12 cellular contexts compared by ENCODE assay signal in genomic region chr1:205933672-205934618, GRCh38. TPM values are rescaled to one million over a fixed set of nuclear protein-coding genes. Genes with fewer than 3 reads are reported as not detected.
DNase-seq lines count a peak whose midpoint lies in the region; ATAC-seq, FAIRE-seq and TF ChIP-seq lines count a peak whose summit lies in the region.
"Had no signal": no experiment of that assay in that cellular context is flagged by ENCODE, and none has a peak within 500 bp of the region (broad histone marks: within the 10 kb centered on the region; RNA-seq: fewer than 3 reads in every experiment).

No MANE protein-coding gene starts in this region.

- H3K4me3 ChIP-seq in skeletal muscle satellite cell (ENCODE audit: low read length), result no peak overlapping the region
- H3K4me3 ChIP-seq in small intestine (ENCODE audit: low read depth in 1 of 2, low read length in 2 of 2), result no peak overlapping the region

- no peaks in the 10 kb centered on the region for H3K36me3 Mint-ChIP-seq in T-cell

- TF ChIP-seq CTCF in foreskin keratinocyte (conservative IDR thresholded peaks at IDR 0.05), result no peak

- H3K27me3 ChIP-seq in foreskin keratinocyte, result peaks cover 17% of the 10 kb centered on the region
- peaks cover 32% of the 10 kb centered on the region for H3K27me3 ChIP-seq in skeletal muscle satellite cell (ENCODE audit: control insufficient read depth, insufficient read depth, low read length)
- H3K27me3 ChIP-seq in small intestine (ENCODE audit: control insufficient read depth in 2 of 2, insufficient read depth in 2 of 2, low read length in 2 of 2), result peaks cover 0 to 2% of the 10 kb centered on the region in 2 donors

- H3K4me2 ChIP-seq in skeletal muscle satellite cell (ENCODE audit: low read length), result peak overlapping the region; percentile 16

- H3K4me3 Mint-ChIP-seq in T-cell, result no peak overlapping the region
- H3K4me3 Mint-ChIP-seq: IgD-negative memory B cell; T-helper 2 cell treated with Interferon-gamma antibody and Interleukin-4, amounts not matched to agents 5 μg/mL and 100 μg/mL, for 36 hours had no signal

- H3K9me3 Mint-ChIP-seq in T-cell, result no peaks in the 10 kb centered on the region
- H3K9me3 Mint-ChIP-seq: IgD-negative memory B cell; T-helper 2 cell treated with Interferon-gamma antibody and Interleukin-4, amounts not matched to agents 5 μg/mL and 100 μg/mL, for 36 hours had no signal

- no peak for FAIRE-seq in H54 (lab: Jason Lieb, UNC)
- no peak for FAIRE-seq in small intestine (lab: Jason Lieb, UNC)

- DNase-seq in H54 (ENCODE audit: insufficient read length, low spot score) (peak; percentile 84), SKM-1 (lab: John Stamatoyannopoulos, UW; ENCODE audit: unreplicated experiment) (peak; percentile 43), foreskin keratinocyte (peak in 1 of 2 donors; percentile 63), small intestine (no peak), T-cell (no peak)
- no peak for DNase-seq in activated CD8-positive, alpha-beta memory T cell treated with anti-CD3 and anti-CD28 coated beads for 24 hours
- DNase-seq: stimulated activated naive CD4-positive, alpha-beta T cell treated with Interleukin-2 at 50 U/mL for 16 hours had no signal

- H3K4me1 Mint-ChIP-seq in T-cell, result no peaks in the 10 kb centered on the region
- H3K4me1 Mint-ChIP-seq: IgD-negative memory B cell had no signal

- peaks cover 40 to 44% of the 10 kb centered on the region in 2 donors for H3K27me3 Mint-ChIP-seq in T-cell

- no peak overlapping the region for H3K27ac Mint-ChIP-seq in T-cell
- H3K27ac Mint-ChIP-seq: T-helper 2 cell treated with Interferon-gamma antibody and Interleukin-4, amounts not matched to agents 5 μg/mL and 100 μg/mL, for 36 hours had no signal

- peak; percentile 39 for ATAC-seq in foreskin keratinocyte
- ATAC-seq in GM19463 (IDR thresholded peaks at IDR 0.05; ENCODE audit: unreplicated experiment), result no peak
- no peak for ATAC-seq in T-cell (replicated peaks in 1 of 4)

- 49 to 53% (median 50%) methylated on average over 7 of the region's 7 CpGs for WGBS in small intestine, 3 donors

- H3K9ac ChIP-seq in skeletal muscle satellite cell (ENCODE audit: low read depth, low read length), result no peak overlapping the region

- no peak overlapping the region for H3K27ac ChIP-seq in foreskin keratinocyte
- peak overlapping the region in 1 of 2 donors; percentile 21 for H3K27ac ChIP-seq in small intestine (ENCODE audit: low read depth in 1 of 2, low read length in 1 of 2)
- H3K27ac ChIP-seq: neutrophil had no signal

- H3K4me1 ChIP-seq in foreskin keratinocyte (peaks cover 10% of the 10 kb centered on the region), skeletal muscle satellite cell (ENCODE audit: control insufficient read depth, insufficient read depth, low read length) (peaks cover 27% of the 10 kb centered on the region), small intestine (ENCODE audit: control insufficient read depth in 2 of 2, insufficient read depth in 1 of 2, low read depth in 1 of 2, low read length in 1 of 2) (no peaks in the 10 kb centered on the region)

- no peaks in the 10 kb centered on the region for H3K9me3 ChIP-seq in skeletal muscle satellite cell (replicated peaks; ENCODE audit: low read length)
- no peaks in the 10 kb centered on the region for H3K9me3 ChIP-seq in small intestine (ENCODE audit: control insufficient read depth, low read depth)
- H3K9me3 ChIP-seq: neutrophil had no signal

- TF ChIP-seq POLR2A in H54 (IDR thresholded peaks at IDR 0.05; ENCODE audit: low read depth, low read length), result no peak

- POLR2A ChIA-PET in T-cell (lab: Charles Lee), result no interaction called here

- H3K36me3 ChIP-seq in skeletal muscle satellite cell (ENCODE audit: insufficient read depth, low read length) (no peaks in the 10 kb centered on the region), small intestine (ENCODE audit: control insufficient read depth in 2 of 2, insufficient read depth in 2 of 2, low read length in 2 of 2) (no peaks in the 10 kb centered on the region)
- H3K36me3 ChIP-seq: neutrophil had no signal

- CTCF ChIA-PET in T-cell (lab: Charles Lee), result interaction anchor here in 1 of 2 donors (0.6 kb wide), 1 partner anchor 95 kb away, joined by 7 read pairs; no protein-coding TSS in a partner anchor

RNA-seq across cellular contexts. Expression of gene SLC26A9, which starts 9.3 kb away (rescaled TPM):
- not detected in 2 replicates for total RNA-seq in foreskin keratinocyte
- polyA plus RNA-seq in foreskin keratinocyte, result not detected in 2 replicates
- total RNA-seq in skeletal muscle satellite cell (2012; rRNA removed), result not detected in 2 replicates
- polyA plus RNA-seq in small intestine, result under 1 TPM; 0.03 to 0.81 (median 0.22) TPM
- under 1 TPM in 1 of 5 donors, not detected in 4; 0.06 TPM for total RNA-seq in T-cell
- polyA plus RNA-seq: IgD-negative memory B cell had no signal

Comparison
In these comparisons a context has a peak if more than half of its experiments do, and no peak if none do; other contexts are left out.
1. DNase-seq: peak in H54 (single experiment) and SKM-1 (single experiment); none in small intestine (single experiment), activated CD8-positive, alpha-beta memory T cell treated with anti-CD3 and anti-CD28 coated beads for 24 hours (single experiment) and T-cell (0 of 34).